Comparison of ENCODE assay signal across 29 cellular contexts in genomic region chr3:97692831-97693230, GRCh38.
"Had no signal": no experiment of that assay in that cellular context is flagged by ENCODE, and none has a peak within 500 bp of the region (broad histone marks: within the 10 kb centered on the region; RNA-seq: fewer than 3 reads in every experiment).

No MANE protein-coding gene starts in this region.

- DNase-seq: activated CD4-positive, alpha-beta memory T cell treated with anti-CD3 and anti-CD28 coated beads, Interleukin-2, amount 10 ng/mL, durations not matched to agents 7 days and 5 days; activated CD4-positive, alpha-beta T cell treated with anti-CD3 and anti-CD28 coated beads for 1 hour; activated CD4-positive, alpha-beta T cell treated with anti-CD3 and anti-CD28 coated beads for 48 hours; activated CD4-positive, CD25-positive, alpha-beta regulatory T cell; activated CD8-positive, alpha-beta memory T cell treated with anti-CD3 and anti-CD28 coated beads for 24 hours; activated CD8-positive, alpha-beta memory T cell treated with anti-CD3 and anti-CD28 coated beads, Interleukin-2, amount 10 ng/mL, durations not matched to agents 7 days and 5 days; activated CD8-positive, alpha-beta memory T cell treated with anti-CD3 and anti-CD28 coated beads, Interleukin-2, amount 50 U/mL, for 48 hours; activated effector memory CD4-positive, alpha-beta T cell treated with Interleukin-2 at 50 U/mL for 16 hours; activated naive CD4-positive, alpha-beta T cell treated with anti-CD3 and anti-CD28 coated beads, Interleukin-2, amount 10 ng/mL, durations not matched to agents 7 days and 5 days; activated naive CD8-positive, alpha-beta T cell treated with anti-CD3 and anti-CD28 coated beads, Interleukin-2, amount 50 U/mL, for 24 hours; activated T-cell treated with anti-CD3 and anti-CD28 coated beads, Interleukin-2, amount 50 U/mL, for 48 hours; anterior cingulate cortex; caudate nucleus; cerebellar nuclear complex; Karpas-422; KBM-7; NCI-H1105; NCI-H1436 treated with DMSO at 0.1 percent for 48 hours; NCI-H1694 treated with DMSO at 0.1 percent for 48 hours; NCI-H2029; NCI-H2171 treated with DMSO at 0.1 percent for 48 hours; NCI-H345; NCI-H524 treated with DMSO at 0.1 percent for 48 hours; SIG-M5; T-cell; T-helper 17 cell; WERI-Rb-1 had no signal

- FAIRE-seq: bronchial epithelial cell had no signal

- H3K36me3 ChIP-seq: WERI-Rb-1 had no signal

- H3K27ac ChIP-seq: WERI-Rb-1 had no signal

- ATAC-seq: activated CD8-positive, alpha-beta memory T cell treated with anti-CD3 and anti-CD28 coated beads, Interleukin-2, amount 10 ng/mL, durations not matched to agents 7 days and 5 days; activated naive CD8-positive, alpha-beta T cell treated with anti-CD3 and anti-CD28 coated beads, Interleukin-2, amount 50 U/mL, for 24 hours; Panc1; T-cell; T-helper 17 cell had no signal
